1 cellular context compared by ENCODE assay signal in genomic region chr4:213971-214370, GRCh38.
TF ChIP-seq lines count a peak whose summit lies in the region.

No MANE protein-coding gene starts in this region.

TF ChIP-seq in H1, 55 proteins besides CTCF, POLR2A, EP300 and RAD21:
- TF ChIP-seq SP1 (IDR thresholded peaks at IDR 0.05; ENCODE audit: low read depth, low read length): no peak
- no peak for TF ChIP-seq ZNF274 (IDR thresholded peaks at IDR 0.05; ENCODE audit: borderline replicate concordance, extremely low read depth, low read length)
- TF ChIP-seq ATF3 (IDR thresholded peaks at IDR 0.05; ENCODE audit: insufficient read depth, low read depth, low read length): no peak
- no peak for TF ChIP-seq SAP30 (IDR thresholded peaks at IDR 0.05; ENCODE audit: insufficient read depth, insufficient replicate concordance, low read length)
- TF ChIP-seq CBX5 (IDR thresholded peaks at IDR 0.05; ENCODE audit: low read depth, low read length): no peak
- TF ChIP-seq RNF2 (IDR thresholded peaks at IDR 0.05; ENCODE audit: borderline replicate concordance, low read depth, low read length, missing control alignments, poor library complexity, severe bottlenecking): no peak
- TF ChIP-seq SP2 (IDR thresholded peaks at IDR 0.05; ENCODE audit: low read length): no peak
- TF ChIP-seq PHF8 (conservative IDR thresholded peaks at IDR 0.05; ENCODE audit: low read depth, low read length): no peak
- no peak for TF ChIP-seq SP4 (IDR thresholded peaks at IDR 0.05; ENCODE audit: low read length)
- TF ChIP-seq MAFK (IDR thresholded peaks at IDR 0.05; ENCODE audit: low read depth, low read length): no peak
- no peak for TF ChIP-seq FOSL1 (IDR thresholded peaks at IDR 0.05; ENCODE audit: insufficient read depth, low read depth, low read length)
